In the genomic region with DNA sequence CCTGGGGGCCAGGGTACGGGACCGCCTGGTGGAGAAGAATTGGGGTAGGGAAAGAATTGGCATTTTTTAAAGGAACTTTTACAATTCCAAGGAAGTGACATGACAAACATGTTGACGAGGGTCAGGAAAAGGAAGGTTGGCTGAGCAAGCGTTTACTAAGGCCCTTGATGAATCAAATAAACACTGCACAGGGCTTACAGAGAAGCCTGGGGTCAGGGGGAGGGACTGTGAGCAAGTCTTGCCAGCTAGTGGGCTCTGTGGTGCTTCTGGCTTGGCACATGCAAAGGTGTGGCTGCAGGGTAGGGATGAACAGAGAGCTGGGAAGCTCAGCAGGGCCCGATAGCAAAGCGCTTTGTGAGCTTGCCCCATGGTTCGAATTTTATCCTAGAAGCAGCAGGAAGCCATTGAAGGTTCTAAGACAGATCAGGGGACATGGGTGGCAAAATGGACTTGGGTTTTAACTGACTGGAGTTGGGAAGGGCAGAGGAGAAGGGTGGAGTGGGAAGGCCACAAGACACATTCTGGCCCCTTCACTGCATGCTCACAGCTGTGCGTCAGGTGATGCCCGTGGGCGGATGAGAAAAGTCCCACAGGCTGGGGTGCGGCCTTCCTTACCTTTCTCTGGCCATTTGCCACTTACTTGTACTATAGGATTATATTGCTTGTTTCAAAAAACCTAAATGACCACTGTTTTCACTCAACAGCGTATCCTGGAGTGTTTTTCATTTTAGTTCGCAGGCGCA, we compare ENCODE assay signal across 17 cellular contexts.
A peak's percentile ranks its signal among the peaks of the same experiment; 100 is the strongest.
DNase-seq lines count a peak whose midpoint lies in the region; ATAC-seq and TF ChIP-seq lines count a peak whose summit lies in the region.
"Had no signal": no experiment of that assay in that cellular context is flagged by ENCODE, and none has a peak within 500 bp of the region (broad histone marks: within the 10 kb centered on the region; RNA-seq: fewer than 3 reads in every experiment).

No MANE protein-coding gene starts in this region.

- TF ChIP-seq RAD21 in HCT116 (IDR thresholded peaks at IDR 0.05; ENCODE audit: low read depth), result no peak

- peaks cover 10% of the 10 kb centered on the region for H3K36me3 Mint-ChIP-seq in Caco-2 (ENCODE audit: insufficient read depth, unreplicated experiment)
- H3K36me3 Mint-ChIP-seq in activated T-helper 17 cell treated with anti-CD3 and anti-CD28 coated beads, Interleukin-2, amount 50 U/mL, for 72 hours (ENCODE audit: low read depth), result peaks cover 13% of the 10 kb centered on the region

- no peaks in the 10 kb centered on the region for H3K9me3 Mint-ChIP-seq in Caco-2 (ENCODE audit: unreplicated experiment)
- no peaks in the 10 kb centered on the region for H3K9me3 Mint-ChIP-seq in activated T-helper 17 cell treated with anti-CD3 and anti-CD28 coated beads, Interleukin-2, amount 50 U/mL, for 72 hours
- H3K9me3 Mint-ChIP-seq: CD14-positive monocyte, IgD-negative memory B cell had no signal

- H2AFZ ChIP-seq in HCT116 (ENCODE audit: low read depth, low read length, poor library complexity, severe bottlenecking) (no peak overlapping the region), hepatocyte (no peak overlapping the region)

- H3K79me2 ChIP-seq in HCT116 (ENCODE audit: insufficient read depth, low read length) (no peaks in the 10 kb centered on the region), hepatocyte (no peaks in the 10 kb centered on the region)

- no peaks in the 10 kb centered on the region for H4K20me1 ChIP-seq in HCT116 (ENCODE audit: insufficient read depth)
- no peaks in the 10 kb centered on the region for H4K20me1 ChIP-seq in hepatocyte (ENCODE audit: insufficient read depth, poor library complexity, severe bottlenecking)

- 88 to 93% methylated on average over 9 of the region's 14 CpGs for WGBS in mesodermal cell (ENCODE audit: insufficient coverage in 2 of 2), 2 experiments
- 88% methylated on average over 14 of the region's 14 CpGs for WGBS in hepatocyte (ENCODE audit: low lambda C conversion rate, missing lambda C conversion rate)

- no peak overlapping the region; the same call in 1 of the 2 replicates for H3K4me2 ChIP-seq in HCT116 (ENCODE audit: low read length)
- H3K4me2 ChIP-seq in hepatocyte, result no peak overlapping the region

- POLR2A ChIA-PET in Caco-2 (lab: Charles Lee) (no interaction called here), HCT116 (lab: Charles Lee) (no interaction called here)

- no peak overlapping the region for H3K4me3 Mint-ChIP-seq in Caco-2 (ENCODE audit: unreplicated experiment)
- no peak overlapping the region for H3K4me3 Mint-ChIP-seq in activated T-helper 17 cell treated with anti-CD3 and anti-CD28 coated beads, Interleukin-2, amount 50 U/mL, for 72 hours
- H3K4me3 Mint-ChIP-seq: CD14-positive monocyte had no signal

- ATAC-seq in HCT116, result no peak
- no peak for ATAC-seq in activated T-helper 17 cell treated with anti-CD3 and anti-CD28 coated beads, Interleukin-2, amount 50 U/mL, for 72 hours (replicated peaks)
- ATAC-seq: pancreas had no signal

- no peak for TF ChIP-seq CTCF in Caco-2 (IDR thresholded peaks at IDR 0.05; ENCODE audit: insufficient read depth in 1 of 2, low read depth in 1 of 2, low read length in 1 of 2, severe bottlenecking in 1 of 2, unreplicated experiment in 1 of 2)
- TF ChIP-seq CTCF in HCT116 (IDR thresholded peaks at IDR 0.05 in 2 of 3, conservative IDR thresholded peaks at IDR 0.05 in 1 of 3; ENCODE audit: borderline replicate concordance in 1 of 3, insufficient read depth in 1 of 3, low read depth in 2 of 3, low read length in 2 of 3), result no peak
- no peak for TF ChIP-seq CTCF in hepatocyte (IDR thresholded peaks at IDR 0.05; ENCODE audit: poor library complexity)
- no peak for TF ChIP-seq CTCF in brain microvascular endothelial cell (IDR thresholded peaks at IDR 0.05; ENCODE audit: low read depth, low read length, missing control alignments)

- H3K27me3 ChIP-seq in Caco-2 (replicated peaks; ENCODE audit: control insufficient read depth, insufficient read depth, low read length), result no peaks in the 10 kb centered on the region
- H3K27me3 ChIP-seq in HCT116 (ENCODE audit: insufficient read depth, low read length), result no peaks in the 10 kb centered on the region
- no peaks in the 10 kb centered on the region for H3K27me3 ChIP-seq in hepatocyte
- H3K27me3 ChIP-seq in brain microvascular endothelial cell (replicated peaks), result no peaks in the 10 kb centered on the region
- H3K27me3 ChIP-seq: esophagus muscularis mucosa, pancreas, spleen had no signal

- H3K27ac ChIP-seq in HCT116 (ENCODE audit: low read depth, low read length) (no peak overlapping the region; the same call in 1 of the 2 replicates), mesodermal cell (ENCODE audit: low read depth, low read length, severe bottlenecking) (peak overlapping the region; percentile 65), hepatocyte (no peak overlapping the region), brain microvascular endothelial cell (no peak overlapping the region)
- H3K27ac ChIP-seq: pancreas, VCaP had no signal

- DNase-seq in Caco-2, result no peak
- no peak for DNase-seq in HCT116 (ENCODE audit: low read depth, low spot score)
- no peak for DNase-seq in DMS53 (lab: John Stamatoyannopoulos, UW)
- DNase-seq in hepatocyte (ENCODE audit: low spot score), result no peak
- DNase-seq in brain microvascular endothelial cell, result no peak
- DNase-seq: aorta, NCI-H1105, NCI-H446, pancreas, spleen had no signal

- H3K36me3 ChIP-seq in Caco-2 (ENCODE audit: control insufficient read depth, insufficient read depth, low read length) (no peaks in the 10 kb centered on the region), HCT116 (ENCODE audit: control insufficient read depth in 1 of 2, insufficient read depth in 2 of 2, low read length in 2 of 2) (no peaks in the 10 kb centered on the region), mesodermal cell (ENCODE audit: control insufficient read depth, insufficient read depth, low read length) (peaks cover 8% of the 10 kb centered on the region), hepatocyte (replicated peaks; ENCODE audit: insufficient read depth, low read depth) (no peaks in the 10 kb centered on the region), brain microvascular endothelial cell (replicated peaks) (no peaks in the 10 kb centered on the region)
- H3K36me3 ChIP-seq: pancreas had no signal

- H3K9ac ChIP-seq in HCT116 (ENCODE audit: low read length), result no peak overlapping the region

- H3K4me1 ChIP-seq in Caco-2 (peaks cover 43% of the 10 kb centered on the region), HCT116 (ENCODE audit: control insufficient read depth in 1 of 2, insufficient read depth in 2 of 2, low read length in 2 of 2) (peaks cover 59 to 86% of the 10 kb centered on the region in 2 experiments), mesodermal cell (ENCODE audit: control insufficient read depth, insufficient read depth, low read length, poor library complexity, severe bottlenecking) (peaks cover 59% of the 10 kb centered on the region), hepatocyte (ENCODE audit: insufficient read depth) (peaks cover 40% of the 10 kb centered on the region)

- CTCF ChIA-PET in Caco-2 (lab: Charles Lee) (interaction anchor here (1.9 kb wide), 1 partner anchor 117 kb away, joined by 5 read pairs; a partner anchor contains a TSS), HCT116 (lab: Charles Lee) (no interaction called here)

- H3K4me1 Mint-ChIP-seq in Caco-2 (ENCODE audit: low read depth, unreplicated experiment), result peaks cover 20% of the 10 kb centered on the region
- peaks cover 18% of the 10 kb centered on the region for H3K4me1 Mint-ChIP-seq in activated T-helper 17 cell treated with anti-CD3 and anti-CD28 coated beads, Interleukin-2, amount 50 U/mL, for 72 hours

- H3K4me3 ChIP-seq in Caco-2 (ENCODE audit: low read depth, low read length) (no peak overlapping the region), HCT116 (replicated peaks in 1 of 2; ENCODE audit: low read depth in 1 of 2, low read length in 2 of 2) (no peak overlapping the region), mesodermal cell (ENCODE audit: extremely low read depth, insufficient read depth, low read length, poor library complexity, severe bottlenecking) (no peak overlapping the region), hepatocyte (no peak overlapping the region), brain microvascular endothelial cell (ENCODE audit: low read depth, low read length) (no peak overlapping the region)
- H3K4me3 ChIP-seq: coronary artery, esophagus muscularis mucosa, pancreas, spleen had no signal

- no peak for TF ChIP-seq POLR2A in HCT116 (IDR thresholded peaks at IDR 0.05; ENCODE audit: borderline replicate concordance, extremely low read depth, insufficient read depth, insufficient read length)

- H3K9me3 ChIP-seq in Caco-2 (no peaks in the 10 kb centered on the region), HCT116 (ENCODE audit: control insufficient read depth in 1 of 2, insufficient read depth in 1 of 2, low read depth in 1 of 2, low read length in 2 of 2) (no peaks in the 10 kb centered on the region), mesodermal cell (ENCODE audit: control insufficient read depth, low read length) (no peaks in the 10 kb centered on the region), hepatocyte (ENCODE audit: low read depth) (no peaks in the 10 kb centered on the region)
- H3K9me3 ChIP-seq: esophagus muscularis mucosa, pancreas, spleen had no signal

- no peaks in the 10 kb centered on the region for H3K27me3 Mint-ChIP-seq in Caco-2 (ENCODE audit: insufficient read depth, unreplicated experiment)
- H3K27me3 Mint-ChIP-seq in activated T-helper 17 cell treated with anti-CD3 and anti-CD28 coated beads, Interleukin-2, amount 50 U/mL, for 72 hours, result no peaks in the 10 kb centered on the region
- H3K27me3 Mint-ChIP-seq: IgD-negative memory B cell had no signal

- peak overlapping the region; percentile 72 for H3K27ac Mint-ChIP-seq in Caco-2 (ENCODE audit: unreplicated experiment)
- peak overlapping the region; percentile 77 for H3K27ac Mint-ChIP-seq in activated T-helper 17 cell treated with anti-CD3 and anti-CD28 coated beads, Interleukin-2, amount 50 U/mL, for 72 hours
- H3K27ac Mint-ChIP-seq: IgD-negative memory B cell had no signal

- in situ Hi-C loops in brain microvascular endothelial cell (cut with HindIII; ENCODE audit: low pct_ligation_motif_present, low sequenced_read_pairs), result no loop called here

- intact Hi-C loops in Caco-2 (cut with micrococcal nuclease; ENCODE audit: unreplicated experiment) (no loop called here), HCT116 (cut with micrococcal nuclease) (no loop called here)

- no TSS peak for BruUV-seq in Caco-2 (replicated peaks; lab: Mats Ljungman, UMichigan)
- BruUV-seq in HCT116 (replicated peaks; lab: Mats Ljungman, UMichigan), result no TSS peak

- H3K9me2 ChIP-seq in HCT116 (ENCODE audit: insufficient read depth), result no peaks in the 10 kb centered on the region
- no peaks in the 10 kb centered on the region for H3K9me2 ChIP-seq in hepatocyte (replicated peaks; ENCODE audit: insufficient read depth)

- RAD21 ChIA-PET in HCT116 (lab: Charles Lee; ENCODE audit: low non-redundant PET in 1 of 2, low total read pairs in 2 of 2, uncharacterized antibody in 2 of 2, unreplicated experiment in 2 of 2), result no interaction called here
